In the genomic region with DNA sequence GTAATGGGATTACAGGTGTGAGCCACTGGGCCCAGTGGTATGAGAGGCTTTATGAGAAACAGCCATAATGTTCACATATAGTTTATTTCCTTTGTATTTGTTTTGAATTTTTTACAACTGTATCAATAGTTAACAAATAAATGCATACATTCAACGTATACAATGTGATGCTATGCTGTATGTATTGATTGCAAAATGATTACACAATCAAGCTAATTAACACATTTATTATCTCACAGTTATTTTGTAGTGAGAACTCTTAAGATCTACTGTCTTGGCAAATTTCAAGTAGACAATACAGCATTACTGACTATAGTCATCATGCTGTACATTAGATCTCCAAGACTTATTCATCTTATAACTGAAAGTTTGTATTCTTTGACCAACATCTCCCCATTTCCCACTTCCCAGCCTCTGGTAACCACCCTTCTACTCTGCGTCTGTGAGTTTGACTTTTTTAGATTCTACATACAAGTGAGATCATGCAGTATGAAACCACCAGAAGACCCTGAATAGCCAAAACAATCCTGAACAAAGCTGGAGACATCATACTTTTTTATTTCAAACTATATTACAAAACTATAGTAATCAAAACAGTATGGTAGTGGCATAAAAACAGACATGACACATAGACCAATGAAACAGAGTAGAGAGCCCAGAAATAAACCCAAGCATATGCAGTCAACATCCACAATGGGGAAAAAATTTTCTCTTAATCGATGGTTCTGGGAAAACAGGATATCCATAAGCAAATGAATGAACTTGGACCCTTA, we compare ENCODE assay signal across 3 cellular contexts.
TF ChIP-seq lines count a peak whose summit lies in the region.

No MANE protein-coding gene starts in this region.

TF ChIP-seq in HCT116, 20 proteins besides CTCF, POLR2A, EP300 and RAD21:
- TF ChIP-seq ELF1 (IDR thresholded peaks at IDR 0.05; ENCODE audit: borderline replicate concordance, low read depth) (no peak), CBX3 (IDR thresholded peaks at IDR 0.05; ENCODE audit: low read depth) (peak; percentile 78; the same call in 1 of the 2 replicates), CEBPB (IDR thresholded peaks at IDR 0.05; ENCODE audit: low read depth) (0 out of 2 replicates have a peak, but pooled peaks have one; percentile 14)
TF ChIP-seq in HCT116: peak in this region for 2.

TF ChIP-seq in IMR-90, 13 proteins besides CTCF, POLR2A, EP300 and RAD21:
- TF ChIP-seq CEBPB (IDR thresholded peaks at IDR 0.05; ENCODE audit: low read depth, low read length) (peak; percentile 61), SMC3 (IDR thresholded peaks at IDR 0.05; ENCODE audit: low read depth, low read length) (no peak), USF2 (IDR thresholded peaks at IDR 0.05; ENCODE audit: low read depth, low read length) (no peak)

TF ChIP-seq in GM12878, 131 proteins besides CTCF, POLR2A, EP300 and RAD21:
- TF ChIP-seq, protein P1, sequence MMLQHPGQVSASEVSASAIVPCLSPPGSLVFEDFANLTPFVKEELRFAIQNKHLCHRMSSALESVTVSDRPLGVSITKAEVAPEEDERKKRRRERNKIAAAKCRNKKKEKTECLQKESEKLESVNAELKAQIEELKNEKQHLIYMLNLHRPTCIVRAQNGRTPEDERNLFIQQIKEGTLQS (IDR thresholded peaks at IDR 0.05; ENCODE audit: borderline replicate concordance, extremely low read depth, low read depth, low read length) = no peak
- no peak for TF ChIP-seq ZSCAN29 (IDR thresholded peaks at IDR 0.05)
- no peak for TF ChIP-seq STAT3 (IDR thresholded peaks at IDR 0.05; ENCODE audit: low read depth, low read length)
- no peak for TF ChIP-seq MAX (IDR thresholded peaks at IDR 0.05; ENCODE audit: low read depth, low read length)
- no peak for TF ChIP-seq MLLT1 (IDR thresholded peaks at IDR 0.05)
- TF ChIP-seq PBX3 (IDR thresholded peaks at IDR 0.05; ENCODE audit: insufficient replicate concordance, low read depth, low read length) = no peak
- TF ChIP-seq CHD2 (IDR thresholded peaks at IDR 0.05; ENCODE audit: borderline replicate concordance, low read depth, low read length) = no peak
- TF ChIP-seq DPF2 (IDR thresholded peaks at IDR 0.05) = no peak
- no peak for TF ChIP-seq CEBPB (IDR thresholded peaks at IDR 0.05; ENCODE audit: borderline replicate concordance in 1 of 2, low read depth in 2 of 2, low read length in 2 of 2)
- TF ChIP-seq MYC (IDR thresholded peaks at IDR 0.05; ENCODE audit: insufficient read depth, insufficient read length, insufficient replicate concordance, low read length, severe bottlenecking) = no peak
- no peak for TF ChIP-seq SMC3 (IDR thresholded peaks at IDR 0.05; ENCODE audit: borderline replicate concordance, low read length)
TF ChIP-seq in GM12878: peak in this region for 0.
